In genomic region chr1:31416101-31416736, GRCh38 we compare ENCODE assay signal across 18 cellular contexts. TPM values are rescaled to one million over a fixed set of nuclear protein-coding genes. Genes with fewer than 3 reads are reported as not detected.
A peak's percentile ranks its signal among the peaks of the same experiment; 100 is the strongest.
DNase-seq lines count a peak whose midpoint lies in the region; TF ChIP-seq lines count a peak whose summit lies in the region.
"Had no signal": no experiment of that assay in that cellular context is flagged by ENCODE, and none has a peak within 500 bp of the region (broad histone marks: within the 10 kb centered on the region; RNA-seq: fewer than 3 reads in every experiment).

No MANE protein-coding gene starts in this region.

- TF ChIP-seq CTCF in LNCaP clone FGC (IDR thresholded peaks at IDR 0.05; ENCODE audit: control insufficient read depth, extremely low read depth, insufficient read depth): no peak
- TF ChIP-seq CTCF in colonic mucosa (IDR thresholded peaks at IDR 0.05): no peak
- no peak for TF ChIP-seq CTCF in liver (IDR thresholded peaks at IDR 0.05; ENCODE audit: low read depth, low read length, missing input control)

- H3K27me3 ChIP-seq in colonic mucosa (no peaks in the 10 kb centered on the region), liver (ENCODE audit: control insufficient read depth in 4 of 4, insufficient read depth in 4 of 4, low read length in 3 of 4) (no peaks in the 10 kb centered on the region)
- H3K27me3 ChIP-seq: Peyer's patch had no signal

- TF ChIP-seq RAD21 in liver (IDR thresholded peaks at IDR 0.05): peak in 1 of 2 donors; percentile 6

- 49% methylated on average over 7 of the region's 7 CpGs for WGBS in liver

- H3K27ac ChIP-seq in colonic mucosa (no peak overlapping the region), liver (ENCODE audit: low read depth in 1 of 2, low read length in 2 of 2) (peak overlapping the region; percentile 84 to 96)
- H3K27ac ChIP-seq: heart left ventricle, WERI-Rb-1 had no signal

- H3K4me1 ChIP-seq in colonic mucosa: no peaks in the 10 kb centered on the region
- H3K4me1 ChIP-seq in liver (ENCODE audit: control insufficient read depth in 4 of 4, insufficient read depth in 4 of 4, low read length in 3 of 4): peaks cover 12 to 50% (median 28%) of the 10 kb centered on the region in 4 donors

- peak; percentile 58 for DNase-seq in LNCaP clone FGC (ENCODE audit: low read depth)
- DNase-seq in colonic mucosa: peak; percentile 58
- peak; percentile 76 for DNase-seq in renal cortical epithelial cell (ENCODE audit: low read depth)
- DNase-seq in SIG-M5 (lab: John Stamatoyannopoulos, UW): no peak
- DNase-seq in AML-193 (lab: John Stamatoyannopoulos, UW): no peak
- no peak for DNase-seq in T-helper 9 cell
- DNase-seq in T-helper 2 cell: no peak
- DNase-seq: activated effector memory CD4-positive, alpha-beta T cell treated with anti-CD3 and anti-CD28 coated beads, Interleukin-2, amount 50 U/mL, for 16 hours; aorta; heart left ventricle; naive thymus-derived CD4-positive, alpha-beta T cell; NCI-H187 treated with DMSO at 0.1 percent for 48 hours; NCI-H69; Peyer's patch; retina; SW 1271; WERI-Rb-1 had no signal

- no peak overlapping the region for H3K4me3 ChIP-seq in LNCaP clone FGC (ENCODE audit: low read depth, low read length)
- H3K4me3 ChIP-seq in colonic mucosa: no peak overlapping the region
- H3K4me3 ChIP-seq in liver (ENCODE audit: low read depth in 1 of 3, low read length in 3 of 3): no peak overlapping the region
- H3K4me3 ChIP-seq: heart left ventricle, Peyer's patch had no signal

- intact Hi-C loops in colonic mucosa (cut with DNase I): no loop called here

- H3K9me3 ChIP-seq in colonic mucosa (no peaks in the 10 kb centered on the region), liver (ENCODE audit: control insufficient read depth in 4 of 4, low read length in 3 of 4) (no peaks in the 10 kb centered on the region)
- H3K9me3 ChIP-seq: heart left ventricle, Peyer's patch had no signal

- H3K9ac ChIP-seq in colonic mucosa (ENCODE audit: low read depth in 2 of 2, low read length in 2 of 2) (peak overlapping the region; percentile 12 to 93), liver (ENCODE audit: low read depth in 1 of 2, low read length in 2 of 2) (no peak overlapping the region)

- H3K36me3 ChIP-seq in colonic mucosa (no peaks in the 10 kb centered on the region), liver (ENCODE audit: control insufficient read depth in 4 of 4, insufficient read depth in 3 of 4, low read depth in 1 of 4, low read length in 3 of 4) (no peaks in the 10 kb centered on the region)
- H3K36me3 ChIP-seq: heart left ventricle, Peyer's patch, WERI-Rb-1 had no signal

TF ChIP-seq in liver, 16 proteins besides CTCF, POLR2A, EP300 and RAD21:
- peak; percentile 43 for TF ChIP-seq YY1 (IDR thresholded peaks at IDR 0.05)
- no peak for TF ChIP-seq JUND (IDR thresholded peaks at IDR 0.05)
- TF ChIP-seq TAF1 (conservative IDR thresholded peaks at IDR 0.05): no peak
- no peak for TF ChIP-seq FOXA1 (IDR thresholded peaks at IDR 0.05)
- TF ChIP-seq NR2F2 (IDR thresholded peaks at IDR 0.05): no peak
- TF ChIP-seq, protein P1, sequence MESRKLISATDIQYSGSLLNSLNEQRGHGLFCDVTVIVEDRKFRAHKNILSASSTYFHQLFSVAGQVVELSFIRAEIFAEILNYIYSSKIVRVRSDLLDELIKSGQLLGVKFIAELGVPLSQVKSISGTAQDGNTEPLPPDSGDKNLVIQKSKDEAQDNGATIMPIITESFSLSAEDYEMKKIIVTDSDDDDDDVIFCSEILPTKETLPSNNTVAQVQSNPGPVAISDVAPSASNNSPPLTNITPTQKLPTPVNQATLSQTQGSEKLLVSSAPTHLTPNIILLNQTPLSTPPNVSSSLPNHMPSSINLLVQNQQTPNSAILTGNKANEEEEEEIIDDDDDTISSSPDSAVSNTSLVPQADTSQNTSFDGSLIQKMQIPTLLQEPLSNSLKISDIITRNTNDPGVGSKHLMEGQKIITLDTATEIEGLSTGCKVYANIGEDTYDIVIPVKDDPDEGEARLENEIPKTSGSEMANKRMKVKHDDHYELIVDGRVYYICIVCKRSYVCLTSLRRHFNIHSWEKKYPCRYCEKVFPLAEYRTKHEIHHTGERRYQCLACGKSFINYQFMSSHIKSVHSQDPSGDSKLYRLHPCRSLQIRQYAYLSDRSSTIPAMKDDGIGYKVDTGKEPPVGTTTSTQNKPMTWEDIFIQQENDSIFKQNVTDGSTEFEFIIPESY (IDR thresholded peaks at IDR 0.05): no peak
- peak; percentile 73 for TF ChIP-seq MAX (IDR thresholded peaks at IDR 0.05)
- TF ChIP-seq SP1 (IDR thresholded peaks at IDR 0.05): peak; percentile 45
- no peak for TF ChIP-seq HNF4G (IDR thresholded peaks at IDR 0.05)
- TF ChIP-seq RXRA (IDR thresholded peaks at IDR 0.05): peak; percentile 73 to 80
- TF ChIP-seq HNF4A (conservative IDR thresholded peaks at IDR 0.05): peak; percentile 61 to 68
- no peak for TF ChIP-seq ATF3 (IDR thresholded peaks at IDR 0.05)
- TF ChIP-seq EGR1 (IDR thresholded peaks at IDR 0.05; ENCODE audit: low read depth in 2 of 2): peak in 1 of 2 donors; percentile 39
- no peak for TF ChIP-seq REST (IDR thresholded peaks at IDR 0.05)
- TF ChIP-seq FOXA2 (IDR thresholded peaks at IDR 0.05): no peak
- peak; percentile 40 to 67 for TF ChIP-seq GABPA (IDR thresholded peaks at IDR 0.05 in 1 of 2, conservative IDR thresholded peaks at IDR 0.05 in 1 of 2)

RNA-seq across cellular contexts. Expression of gene SERINC2, which starts 3.2 kb away (rescaled TPM):
- total RNA-seq in colonic mucosa (100 to 1,000 TPM; 203 to 212 TPM), liver (10 to 100 TPM in 1 of 2 donors, 1 to 10 TPM in 1; 4.9 to 27.8 TPM), renal cortical epithelial cell (16.5 and 38.6 TPM in 2 replicates)
- polyA plus RNA-seq in liver: 10 to 100 TPM; 49.6 to 66.4 TPM
- polyA plus RNA-seq: naive thymus-derived CD4-positive, alpha-beta T cell had no signal

RNA-seq across cellular contexts. Expression of gene FABP3, which starts 43.3 kb away (rescaled TPM):
- total RNA-seq in colonic mucosa (1 to 10 TPM; 2.8 to 4.7 TPM), liver (10 to 100 TPM in 1 of 2 donors, 1 to 10 TPM in 1; 4.2 to 28.2 TPM), renal cortical epithelial cell (11.3 and 74.1 TPM in 2 replicates)
- 1 to 10 TPM; 2.8 to 6.1 TPM for polyA plus RNA-seq in liver
- polyA plus RNA-seq: naive thymus-derived CD4-positive, alpha-beta T cell had no signal

Comparison
In these comparisons a context has a peak if more than half of its experiments do, and no peak if none do; other contexts are left out.
1. DNase-seq: peak in LNCaP clone FGC (single experiment), colonic mucosa (single experiment) and renal cortical epithelial cell (single experiment); none in SIG-M5 (single experiment), AML-193 (0 of 2), T-helper 9 cell (single experiment) and T-helper 2 cell (0 of 5).
2. H3K9ac ChIP-seq: peak in colonic mucosa (2 of 2); none in liver (0 of 2).